In genomic region chr4:65669981-65670330, GRCh38 we compare ENCODE assay signal across 10 cellular contexts. TPM values are rescaled to one million over a fixed set of nuclear protein-coding genes. Genes with fewer than 3 reads are reported as not detected.
DNase-seq lines count a peak whose midpoint lies in the region; ATAC-seq and TF ChIP-seq lines count a peak whose summit lies in the region.
"Had no signal": no experiment of that assay in that cellular context is flagged by ENCODE, and none has a peak within 500 bp of the region (broad histone marks: within the 10 kb centered on the region; RNA-seq: fewer than 3 reads in every experiment).

No MANE protein-coding gene starts in this region.

- no peaks in the 10 kb centered on the region for H3K9me3 ChIP-seq in neural progenitor cell (ENCODE audit: low read depth)

- peaks cover 56% of the 10 kb centered on the region for H3K27me3 Mint-ChIP-seq in stimulated activated naive CD8-positive, alpha-beta T cell treated with anti-CD3 and anti-CD28 coated beads, Interleukin-15, amount 100 ng/mL, for 72 hours
- peaks cover 43% of the 10 kb centered on the region for H3K27me3 Mint-ChIP-seq in neural progenitor cell (ENCODE audit: insufficient read depth, low read depth)

- H3K4me1 Mint-ChIP-seq in stimulated activated naive CD8-positive, alpha-beta T cell treated with anti-CD3 and anti-CD28 coated beads, Interleukin-15, amount 100 ng/mL, for 72 hours = peaks cover 15% of the 10 kb centered on the region
- H3K4me1 Mint-ChIP-seq in neural progenitor cell = peaks cover 26% of the 10 kb centered on the region

- DNase-seq in stimulated activated naive CD8-positive, alpha-beta T cell treated with anti-CD3 and anti-CD28 coated beads, Interleukin-15, amount 100 ng/mL, for 72 hours = no peak
- DNase-seq in stimulated activated naive CD8-positive, alpha-beta T cell treated with anti-CD3 and anti-CD28 coated beads, Interleukin-15, Interleukin-2, amounts not matched to agents 100 U/mL and 50 U/mL, for 24 hours = no peak
- DNase-seq in epithelial cell of esophagus (ENCODE audit: low read depth) = no peak
- no peak for DNase-seq in neural progenitor cell (ENCODE audit: low spot score)
- DNase-seq in foreskin melanocyte = no peak
- no peak for DNase-seq in GM19238 (ENCODE audit: insufficient read length, low spot score)
- no peak for DNase-seq in KBM-7
- no peak for DNase-seq in left lobe of liver (ENCODE audit: low spot score)
- DNase-seq: activated CD4-positive, alpha-beta T cell treated with anti-CD3 and anti-CD28 coated beads for 4 hours; Karpas-422 had no signal

- H3K4me1 ChIP-seq in neural progenitor cell = peaks cover 27% of the 10 kb centered on the region

- no peak overlapping the region for H3K27ac ChIP-seq in neural progenitor cell

- H3F3A ChIP-seq in neural progenitor cell (ENCODE audit: low read depth) = peaks cover 15% of the 10 kb centered on the region

- no peak overlapping the region for H3K9ac ChIP-seq in neural progenitor cell

- no peaks in the 10 kb centered on the region for H3K79me2 ChIP-seq in neural progenitor cell (ENCODE audit: low read depth)

- H3K4me2 ChIP-seq in neural progenitor cell = peak overlapping the region; percentile 93

- peak overlapping the region; percentile 27 to 53 for H3K4me3 Mint-ChIP-seq in stimulated activated naive CD8-positive, alpha-beta T cell treated with anti-CD3 and anti-CD28 coated beads, Interleukin-15, amount 100 ng/mL, for 72 hours
- H3K4me3 Mint-ChIP-seq in neural progenitor cell = peak overlapping the region; percentile 88

- peak overlapping the region; percentile 80 for H2AFZ ChIP-seq in neural progenitor cell (replicated peaks)

- H3K9me3 Mint-ChIP-seq in stimulated activated naive CD8-positive, alpha-beta T cell treated with anti-CD3 and anti-CD28 coated beads, Interleukin-15, amount 100 ng/mL, for 72 hours = peaks cover 4 to 12% of the 10 kb centered on the region in 2 donors
- no peaks in the 10 kb centered on the region for H3K9me3 Mint-ChIP-seq in neural progenitor cell

- H3K4me3 ChIP-seq in epithelial cell of esophagus (ENCODE audit: low read length) (peak overlapping the region; percentile 35), neural progenitor cell (peak overlapping the region; percentile 56)

- peaks cover 15% of the 10 kb centered on the region for H4K20me1 ChIP-seq in neural progenitor cell (ENCODE audit: low read depth)

- no peaks in the 10 kb centered on the region for H3K36me3 ChIP-seq in neural progenitor cell

- TF ChIP-seq CTCF in epithelial cell of esophagus (IDR thresholded peaks at IDR 0.05; ENCODE audit: insufficient read depth, low read depth, low read length, missing control alignments) (no peak), neural progenitor cell (IDR thresholded peaks at IDR 0.05) (no peak)

- no peak overlapping the region for H3K27ac Mint-ChIP-seq in stimulated activated naive CD8-positive, alpha-beta T cell treated with anti-CD3 and anti-CD28 coated beads, Interleukin-15, amount 100 ng/mL, for 72 hours
- H3K27ac Mint-ChIP-seq in neural progenitor cell = no peak overlapping the region

- ATAC-seq in stimulated activated naive CD8-positive, alpha-beta T cell treated with anti-CD3 and anti-CD28 coated beads, Interleukin-15, amount 100 ng/mL, for 72 hours = no peak
- ATAC-seq in stimulated activated naive CD8-positive, alpha-beta T cell treated with anti-CD3 and anti-CD28 coated beads, Interleukin-15, Interleukin-2, amounts not matched to agents 100 U/mL and 50 U/mL, for 24 hours = no peak
- ATAC-seq in left lobe of liver = no peak

- in situ Hi-C loops in KBM-7 (cut with MboI; ENCODE audit: low pct_unique_long_range_greater_than_20kb, low sequenced_read_pairs) = no loop called here

- H3K36me3 Mint-ChIP-seq in neural progenitor cell = no peaks in the 10 kb centered on the region

- H3K27me3 ChIP-seq in neural progenitor cell = peaks cover 91% of the 10 kb centered on the region

RNA-seq across cellular contexts. Expression of gene EPHA5, which starts 0.3 kb away (rescaled TPM):
- total RNA-seq in neural progenitor cell (ENCODE audit: low replicate concordance) (not detected in 2 replicates), left lobe of liver (not detected)
